ENCODE assay signal across 23 cellular contexts in the genomic region with DNA sequence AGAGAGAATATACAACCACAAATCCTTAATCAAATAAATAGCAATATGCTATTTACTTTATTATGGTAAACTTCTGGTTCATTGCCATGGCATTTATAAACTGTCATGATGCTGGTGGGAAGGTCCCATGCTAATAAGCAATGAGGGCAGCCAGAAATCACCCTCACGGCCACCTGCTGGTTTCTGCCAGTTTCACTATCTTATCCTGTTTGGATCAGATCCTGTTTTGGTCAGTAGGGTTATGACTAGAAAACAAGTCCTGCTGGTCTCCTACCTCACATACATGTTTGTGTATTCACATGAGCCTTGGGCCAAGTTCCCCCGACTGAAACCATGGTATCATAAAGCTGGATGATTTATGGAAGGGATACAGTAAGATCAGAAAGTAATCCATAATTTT. TPM values are rescaled to one million over a fixed set of nuclear protein-coding genes. Genes with fewer than 3 reads are reported as not detected.
DNase-seq lines count a peak whose midpoint lies in the region; ATAC-seq, FAIRE-seq and TF ChIP-seq lines count a peak whose summit lies in the region.
"Had no signal": no experiment of that assay in that cellular context is flagged by ENCODE, and none has a peak within 500 bp of the region (broad histone marks: within the 10 kb centered on the region; RNA-seq: fewer than 3 reads in every experiment).

No MANE protein-coding gene starts in this region.

- H3K9ac ChIP-seq in MM.1S (ENCODE audit: low read length) = no peak overlapping the region
- H3K9ac ChIP-seq in trophoblast cell (ENCODE audit: low read length) = no peak overlapping the region
- H3K9ac ChIP-seq: BLaER1 treated with 17β-estradiol and CSF1 and Interleukin-3, amounts not matched to agents 10 nM and 100 nM; KMS-11; SK-N-SH had no signal

- H2BK120ac ChIP-seq in trophoblast cell (ENCODE audit: insufficient read depth, low read length, poor library complexity) = no peak overlapping the region

- H3K27me3 Mint-ChIP-seq in Calu3 (ENCODE audit: unreplicated experiment) = no peaks in the 10 kb centered on the region

- CTCF ChIA-PET in Calu3 (lab: Charles Lee) = no interaction called here

- H4K20me1 ChIP-seq in MM.1S (ENCODE audit: insufficient read depth, low read length) = no peaks in the 10 kb centered on the region
- H4K20me1 ChIP-seq: BLaER1 treated with 17β-estradiol and CSF1 and Interleukin-3, amounts not matched to agents 10 nM and 100 nM had no signal

- H4K8ac ChIP-seq in trophoblast cell (ENCODE audit: low read depth, low read length) = no peak overlapping the region

- H3K4me1 ChIP-seq in MM.1S (ENCODE audit: low read length) = no peaks in the 10 kb centered on the region
- H3K4me1 ChIP-seq in trophoblast cell (ENCODE audit: control insufficient read depth in 1 of 2, insufficient read depth in 2 of 2, low read length in 2 of 2) = no peaks in the 10 kb centered on the region
- H3K4me1 ChIP-seq: BLaER1 treated with 17β-estradiol and CSF1 and Interleukin-3, amounts not matched to agents 10 nM and 100 nM had no signal

- FAIRE-seq in GM12891 (lab: Jason Lieb, UNC) (no peak), GM19239 (lab: Jason Lieb, UNC) (peak; percentile 87)
- FAIRE-seq: H54 had no signal

- H4K91ac ChIP-seq in trophoblast cell (ENCODE audit: low read depth, low read length) = no peak overlapping the region

- TF ChIP-seq CTCF in MM.1S (IDR thresholded peaks at IDR 0.05; ENCODE audit: low read length) (no peak), Calu3 (IDR thresholded peaks at IDR 0.05; ENCODE audit: unreplicated experiment) (no peak)

- no peak for TF ChIP-seq POLR2A in GM12891 (IDR thresholded peaks at IDR 0.05; ENCODE audit: low read depth, low read length)

- no TSS peak for BruUV-seq in Calu3 (replicated peaks; lab: Mats Ljungman, UMichigan)

- H2AFZ ChIP-seq in MM.1S (ENCODE audit: low read length) (no peak overlapping the region), trophoblast cell (ENCODE audit: insufficient read depth, low read length, poor library complexity) (no peak overlapping the region)

- H3K4me1 Mint-ChIP-seq in Calu3 (ENCODE audit: low read depth, unreplicated experiment) = no peaks in the 10 kb centered on the region

- H2AK5ac ChIP-seq in trophoblast cell (ENCODE audit: low read length) = no peak overlapping the region

- H2BK5ac ChIP-seq in trophoblast cell (ENCODE audit: low read depth, low read length, poor library complexity) = no peak overlapping the region

- H3K79me2 ChIP-seq in MM.1S (ENCODE audit: low read length) (no peaks in the 10 kb centered on the region), trophoblast cell (ENCODE audit: control insufficient read depth, insufficient read depth, low read length, poor library complexity) (no peaks in the 10 kb centered on the region)

- H3K36me3 Mint-ChIP-seq in Calu3 (ENCODE audit: insufficient read depth, unreplicated experiment) = no peaks in the 10 kb centered on the region
- H3K36me3 Mint-ChIP-seq: CD8-positive, alpha-beta T cell had no signal

- H3K4me3 Mint-ChIP-seq in Calu3 (ENCODE audit: low read depth, unreplicated experiment) = no peak overlapping the region
- H3K4me3 Mint-ChIP-seq: CD8-positive, alpha-beta T cell; T-helper 2 cell treated with Interferon-gamma antibody and Interleukin-4, amounts not matched to agents 5 μg/mL and 100 μg/mL, for 36 hours had no signal

- no peak overlapping the region for H3K4me3 ChIP-seq in MM.1S (ENCODE audit: low read length)
- no peak overlapping the region for H3K4me3 ChIP-seq in trophoblast cell (ENCODE audit: low read depth, low read length)
- H3K4me3 ChIP-seq: BLaER1 treated with 17β-estradiol and CSF1 and Interleukin-3, amounts not matched to agents 10 nM and 100 nM had no signal

- H3K14ac ChIP-seq in trophoblast cell (ENCODE audit: low read length) = no peak overlapping the region

- H2BK12ac ChIP-seq in trophoblast cell (ENCODE audit: low read length) = no peak overlapping the region

- WGBS in trophoblast cell (ENCODE audit: extremely low coverage, insufficient coverage, insufficient read length) = no CpG with 5 or more reads among the region's 2 CpGs

- H3K27me3 ChIP-seq in MM.1S (replicated peaks; ENCODE audit: insufficient read depth, low read length) (no peaks in the 10 kb centered on the region), trophoblast cell (ENCODE audit: insufficient read depth, low read length) (no peaks in the 10 kb centered on the region)

- H3K27ac ChIP-seq in MM.1S (ENCODE audit: low read length) (no peak overlapping the region), trophoblast cell (ENCODE audit: low read depth, low read length) (no peak overlapping the region)
- H3K27ac ChIP-seq: BLaER1 treated with 17β-estradiol and CSF1 and Interleukin-3, amounts not matched to agents 10 nM and 100 nM; KMS-11 had no signal

- no peak overlapping the region for H3K27ac Mint-ChIP-seq in Calu3 (ENCODE audit: unreplicated experiment)
- H3K27ac Mint-ChIP-seq: CD8-positive, alpha-beta T cell; T-helper 2 cell treated with Interferon-gamma antibody and Interleukin-4, amounts not matched to agents 5 μg/mL and 100 μg/mL, for 36 hours had no signal

- H3F3A ChIP-seq in MM.1S (ENCODE audit: insufficient read depth, low read length) = no peaks in the 10 kb centered on the region

- H3K36me3 ChIP-seq in MM.1S (replicated peaks; ENCODE audit: insufficient read depth, low read length) (no peaks in the 10 kb centered on the region), trophoblast cell (ENCODE audit: control insufficient read depth in 1 of 2, insufficient read depth in 2 of 2, low read length in 2 of 2) (no peaks in the 10 kb centered on the region)
- H3K36me3 ChIP-seq: BLaER1 treated with 17β-estradiol and CSF1 and Interleukin-3, amounts not matched to agents 10 nM and 100 nM had no signal

- H3K9me2 ChIP-seq in MM.1S (replicated peaks; ENCODE audit: insufficient read depth, low read length) = no peaks in the 10 kb centered on the region
- H3K9me2 ChIP-seq: SK-N-SH had no signal

- no peak overlapping the region for H3K23ac ChIP-seq in trophoblast cell (ENCODE audit: low read length)

- no peaks in the 10 kb centered on the region for H3K79me1 ChIP-seq in trophoblast cell (ENCODE audit: low read length)

- no peak for ATAC-seq in GM19324 (IDR thresholded peaks at IDR 0.05; ENCODE audit: low FRiP score, unreplicated experiment)
- ATAC-seq: CD8-positive, alpha-beta T cell had no signal

- H3K9me3 Mint-ChIP-seq in Calu3 (ENCODE audit: low read depth, unreplicated experiment) = no peaks in the 10 kb centered on the region
- H3K9me3 Mint-ChIP-seq: CD8-positive, alpha-beta T cell; T-helper 2 cell treated with Interferon-gamma antibody and Interleukin-4, amounts not matched to agents 5 μg/mL and 100 μg/mL, for 36 hours had no signal

- H3K18ac ChIP-seq in trophoblast cell (ENCODE audit: low read length) = no peak overlapping the region

- intact Hi-C loops in Calu3 (cut with micrococcal nuclease; ENCODE audit: unreplicated experiment) = no loop called here

- no peak overlapping the region for H3K4ac ChIP-seq in trophoblast cell (ENCODE audit: low read depth, low read length)

- no peaks in the 10 kb centered on the region for H3K9me3 ChIP-seq in MM.1S (replicated peaks; ENCODE audit: insufficient read depth, low read length)
- no peaks in the 10 kb centered on the region for H3K9me3 ChIP-seq in trophoblast cell (ENCODE audit: insufficient read depth, low read depth, low read length)
- H3K9me3 ChIP-seq: SK-N-SH had no signal

- H4K12ac ChIP-seq in trophoblast cell (ENCODE audit: low read depth, low read length) = no peak overlapping the region

- H3K4me2 ChIP-seq in MM.1S (ENCODE audit: low read depth, low read length) (no peak overlapping the region), trophoblast cell (ENCODE audit: low read length) (no peak overlapping the region)
- H3K4me2 ChIP-seq: BLaER1 treated with 17β-estradiol and CSF1 and Interleukin-3, amounts not matched to agents 10 nM and 100 nM; KMS-11; SK-N-SH had no signal

- DNase-seq in GM12891 (ENCODE audit: insufficient read length, low spot score) (no peak), GM19239 (ENCODE audit: insufficient read length, low spot score) (no peak), MM.1S (peak; percentile 8), trophoblast cell (peak; percentile 78 to 82), Calu3 (no peak), GF-D8 (lab: John Stamatoyannopoulos, UW) (no peak)
- DNase-seq: CD8-positive, alpha-beta T cell; GDM1; NCI-H1048; NCI-H1436; NCI-H2029; NCI-H2171; NCI-H526; NK-92 treated with Interleukin-12 subunit alpha and Interleukin-12 subunit beta, amount 100 ng/mL, for 24 hours; SHP77; SK-N-SH had no signal

TF ChIP-seq in GM12891, 5 proteins besides CTCF, POLR2A, EP300 and RAD21:
- TF ChIP-seq SPI1 (IDR thresholded peaks at IDR 0.05; ENCODE audit: low read depth, low read length) (peak; percentile 49), POU2F2 (IDR thresholded peaks at IDR 0.05; ENCODE audit: low read depth, low read length) (no peak)

RNA-seq across cellular contexts. Expression of a gene that starts 28.1 kb away (rescaled TPM):
- polyA plus RNA-seq in GM12891 (2012; ENCODE audit: low read depth, missing spikeins) = not detected
- not detected in 2 replicates for polyA plus RNA-seq in trophoblast cell (2013)
- total RNA-seq in Calu3 (2022) = not detected in 2 replicates
- total RNA-seq: CD8-positive, alpha-beta T cell; HT1080; M059J had no signal
- polyA plus RNA-seq: SK-N-SH had no signal

RNA-seq across cellular contexts. Expression of a gene that starts 28.7 kb away (rescaled TPM):
- not detected for polyA plus RNA-seq in GM12891 (2012; ENCODE audit: low read depth, missing spikeins)
- 0.16 and 0.19 TPM in 2 replicates for polyA plus RNA-seq in trophoblast cell (2013)
- not detected in 2 replicates for total RNA-seq in Calu3 (2022)
- total RNA-seq: CD8-positive, alpha-beta T cell; HT1080; M059J had no signal
- polyA plus RNA-seq: SK-N-SH had no signal

RNA-seq across cellular contexts. Expression of a gene that starts 41.9 kb away (rescaled TPM):
- not detected for polyA plus RNA-seq in GM12891 (2012; ENCODE audit: low read depth, missing spikeins)
- not detected in 2 replicates for polyA plus RNA-seq in trophoblast cell (2013)
- total RNA-seq in Calu3 (2022) = not detected in 2 replicates
- total RNA-seq: CD8-positive, alpha-beta T cell; HT1080; M059J had no signal
- polyA plus RNA-seq: SK-N-SH had no signal

RNA-seq across cellular contexts. Expression of a gene that starts 58.0 kb away (rescaled TPM):
- 14.4 TPM for polyA plus RNA-seq in GM12891 (2012; ENCODE audit: low read depth, missing spikeins)
- 18.2 and 19.6 TPM in 2 replicates for polyA plus RNA-seq in trophoblast cell (2013)
- total RNA-seq in Calu3 (2022) = 8.4 and 9.3 TPM in 2 replicates

Comparison
In these comparisons a context has a peak if more than half of its experiments do, and no peak if none do; other contexts are left out.
1. DNase-seq: peak in MM.1S (single experiment) and trophoblast cell (2 of 2); none in GM12891 (single experiment), GM19239 (single experiment), Calu3 (single experiment) and GF-D8 (single experiment).